ENCODE assay signal across 8 cellular contexts in the genomic region with DNA sequence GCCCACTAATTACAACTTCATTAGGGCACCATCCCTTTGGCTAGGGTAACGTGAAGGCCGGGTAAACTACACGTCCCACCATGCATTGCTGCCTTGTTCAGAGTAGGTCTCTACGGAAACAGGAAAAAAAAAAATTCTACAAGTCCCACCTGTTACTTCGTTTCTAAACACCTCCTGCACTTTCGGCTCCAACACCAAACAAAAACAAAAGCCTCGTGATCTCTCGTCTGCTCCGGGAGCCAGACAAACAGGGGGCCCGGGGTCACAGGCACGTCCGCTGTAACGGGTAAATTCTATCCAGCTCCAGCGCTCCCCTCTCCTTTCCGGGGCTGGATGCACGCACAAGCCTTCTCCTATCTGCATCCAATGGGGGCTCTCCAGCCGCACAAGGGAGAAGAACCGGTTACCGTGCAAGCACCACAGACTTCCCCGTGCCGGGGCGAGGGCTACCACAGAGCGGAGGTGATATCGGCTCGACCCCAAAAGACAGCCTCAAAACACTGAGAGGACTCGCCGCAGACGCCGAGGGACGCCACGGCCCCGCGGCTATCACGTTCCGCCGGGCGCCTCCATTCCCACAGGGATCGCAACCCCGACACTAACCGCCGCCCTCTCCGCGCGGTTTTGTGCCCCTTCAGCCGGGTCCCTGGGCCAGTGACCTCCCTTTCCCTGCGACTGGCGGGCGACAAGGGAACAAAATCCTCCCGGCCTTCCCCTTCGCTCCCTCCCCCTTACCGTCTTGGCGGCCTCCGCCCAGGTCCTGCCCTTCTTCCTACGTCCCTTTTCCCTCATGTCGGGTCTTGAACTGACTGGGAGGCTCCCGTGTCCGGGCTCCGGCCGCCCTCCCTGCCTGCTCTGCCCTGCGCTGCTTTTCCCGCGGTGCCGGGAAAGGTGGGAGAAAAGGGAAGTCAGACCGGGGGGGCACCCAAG.
A peak's percentile ranks its signal among the peaks of the same experiment; 100 is the strongest.
DNase-seq lines count a peak whose midpoint lies in the region; ATAC-seq and TF ChIP-seq lines count a peak whose summit lies in the region.

No MANE protein-coding gene starts in this region.

- TF ChIP-seq CTCF in foreskin fibroblast (IDR thresholded peaks at IDR 0.05; ENCODE audit: low read depth, low read length): no peak

- H3K9me3 ChIP-seq in neuron (ENCODE audit: low read length): no peaks in the 10 kb centered on the region

- peak; percentile 51 for ATAC-seq in GM21576 (IDR thresholded peaks at IDR 0.05; ENCODE audit: unreplicated experiment)

- H3K4me3 ChIP-seq in foreskin fibroblast (ENCODE audit: low read depth in 1 of 2, low read length in 2 of 2) (peak overlapping the region; percentile 89 to 96), neuron (ENCODE audit: low read length) (peak overlapping the region; percentile 94)

- H3K27me3 ChIP-seq in neuron (ENCODE audit: insufficient read depth, low read length): no peaks in the 10 kb centered on the region

- H3K36me3 ChIP-seq in neuron (ENCODE audit: insufficient read depth, low read length): peaks cover 6% of the 10 kb centered on the region

- in situ Hi-C loops in KBM-7 (cut with MboI; ENCODE audit: low pct_unique_long_range_greater_than_20kb, low sequenced_read_pairs): no loop called here

- peak overlapping the region; percentile 89 for H2AFZ ChIP-seq in neuron (ENCODE audit: low read depth, low read length)

- peaks cover 14% of the 10 kb centered on the region for H3K4me1 ChIP-seq in neuron (ENCODE audit: insufficient read depth, low read length)

- peak; percentile 62 for DNase-seq in DMS114 treated with DMSO at 0.1 percent for 48 hours (lab: John Stamatoyannopoulos, UW; ENCODE audit: unreplicated experiment)
- peak; percentile 81 for DNase-seq in KBM-7
- DNase-seq in RPMI8226: peak; percentile 76
- DNase-seq in activated effector memory CD4-positive, alpha-beta T cell treated with anti-CD3 and anti-CD28 coated beads, Interleukin-2, amount 50 U/mL, for 16 hours: peak; percentile 83
- peak; percentile 26 to 67 for DNase-seq in foreskin fibroblast
- peak; percentile 34 for DNase-seq in stromal cell of bone marrow (ENCODE audit: low read depth)

Comparison
In these comparisons a context has a peak if more than half of its experiments do, and no peak if none do; other contexts are left out.
1. Peak in every context shown above with its lines: DNase-seq, ATAC-seq and H3K4me3 ChIP-seq.